ENCODE assay signal across 36 cellular contexts in the genomic region with DNA sequence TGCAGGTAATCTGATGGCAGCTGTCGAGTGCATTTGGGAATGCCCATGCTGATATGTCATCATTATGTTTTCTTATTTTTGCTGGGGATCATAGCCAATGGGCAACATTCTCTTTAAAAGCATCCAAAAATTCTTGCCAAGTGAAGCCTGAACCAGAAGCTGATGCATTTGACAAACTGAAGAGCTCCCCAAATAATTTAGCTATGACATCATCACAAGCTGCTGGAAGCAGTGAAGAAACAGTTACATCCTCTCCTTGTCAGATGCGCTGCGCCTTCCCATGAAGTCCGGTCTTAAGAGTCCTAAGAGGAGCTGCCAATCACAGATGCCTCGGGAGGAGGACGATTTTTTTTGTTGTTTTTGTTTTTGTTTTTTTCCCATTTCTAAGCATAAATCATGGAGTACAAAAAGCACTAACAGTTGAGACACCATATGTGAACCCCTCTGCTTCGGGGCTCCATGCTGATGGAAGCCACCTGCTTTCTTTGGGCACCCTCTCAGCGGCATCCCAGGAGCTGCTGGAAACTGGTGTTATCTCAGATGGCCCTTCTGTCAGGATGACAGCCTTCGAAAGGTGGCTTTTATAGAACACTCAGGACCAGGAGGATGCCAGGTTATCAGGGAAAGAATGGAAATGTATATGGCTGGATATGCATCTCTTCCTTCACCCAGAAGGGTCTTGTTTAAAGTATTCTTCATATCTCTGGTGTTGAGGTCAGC. TPM values are rescaled to one million over a fixed set of nuclear protein-coding genes. Genes with fewer than 3 reads are reported as not detected.
DNase-seq lines count a peak whose midpoint lies in the region; ATAC-seq lines count a peak whose summit lies in the region.
"Had no signal": no experiment of that assay in that cellular context is flagged by ENCODE, and none has a peak within 500 bp of the region (broad histone marks: within the 10 kb centered on the region; RNA-seq: fewer than 3 reads in every experiment).

No MANE protein-coding gene starts in this region.

- no peak overlapping the region for H3K18ac ChIP-seq in mesenchymal stem cell (ENCODE audit: low read depth in 1 of 2, low read length in 2 of 2)

- H4K91ac ChIP-seq in mesenchymal stem cell (ENCODE audit: low read length), result no peak overlapping the region

- no peak overlapping the region for H3K4me3 Mint-ChIP-seq in activated CD4-positive, alpha-beta T cell treated with anti-CD3 and anti-CD28 coated beads, Interleukin-2, amount 10 ng/mL, durations not matched to agents 7 days and 5 days
- H3K4me3 Mint-ChIP-seq: activated CD8-positive, alpha-beta T cell treated with anti-CD3 and anti-CD28 coated beads for 36 hours; activated naive CD4-positive, alpha-beta T cell treated with anti-CD3 and anti-CD28 coated beads for 36 hours; central memory CD8-positive, alpha-beta T cell; nephron; stimulated activated memory B cell treated with anti-CD40 and anti-IgM and Interleukin-4, amounts not matched to agents 10 μg/mL and 1 μg/mL and 100 μg/mL, for 72 hours; type B pancreatic cell had no signal

- no peak overlapping the region for H2AFZ ChIP-seq in mesenchymal stem cell (ENCODE audit: low read depth, low read length)
- H2AFZ ChIP-seq: PC-9 had no signal

- H3K4me2 ChIP-seq in mesenchymal stem cell (ENCODE audit: low read length, poor library complexity, severe bottlenecking), result no peak overlapping the region
- H3K4me2 ChIP-seq: PC-9 had no signal

- no peaks in the 10 kb centered on the region for H3K79me1 ChIP-seq in mesenchymal stem cell (replicated peaks; ENCODE audit: low read length, poor library complexity, severe bottlenecking)

- no peaks in the 10 kb centered on the region for H3K4me1 Mint-ChIP-seq in activated CD4-positive, alpha-beta T cell treated with anti-CD3 and anti-CD28 coated beads, Interleukin-2, amount 10 ng/mL, durations not matched to agents 7 days and 5 days
- H3K4me1 Mint-ChIP-seq: central memory CD8-positive, alpha-beta T cell; nephron; stimulated activated memory B cell treated with anti-CD40 and anti-IgM and Interleukin-4, amounts not matched to agents 10 μg/mL and 1 μg/mL and 100 μg/mL, for 72 hours had no signal

- no peak overlapping the region for H3K4ac ChIP-seq in mesenchymal stem cell (ENCODE audit: low read depth in 1 of 2, low read length in 2 of 2)

- H3K14ac ChIP-seq in mesenchymal stem cell (ENCODE audit: low read length in 2 of 2), result no peak overlapping the region

- H4K8ac ChIP-seq in mesenchymal stem cell (ENCODE audit: low read length), result no peak overlapping the region

- no peak overlapping the region for H3K4me3 ChIP-seq in mesenchymal stem cell (ENCODE audit: insufficient read depth in 1 of 2, low read depth in 1 of 2, low read length in 2 of 2)
- H3K4me3 ChIP-seq: adrenal gland, body of pancreas, lung, PC-9 had no signal

- peaks cover 1% of the 10 kb centered on the region for H3K27me3 Mint-ChIP-seq in activated CD4-positive, alpha-beta T cell treated with anti-CD3 and anti-CD28 coated beads, Interleukin-2, amount 10 ng/mL, durations not matched to agents 7 days and 5 days
- H3K27me3 Mint-ChIP-seq: stimulated activated memory B cell treated with anti-CD40 and anti-IgM and Interleukin-4, amounts not matched to agents 10 μg/mL and 1 μg/mL and 100 μg/mL, for 72 hours had no signal

- H2AK5ac ChIP-seq in mesenchymal stem cell (ENCODE audit: low read length, severe bottlenecking), result no peak overlapping the region

- ATAC-seq in GM21786 (IDR thresholded peaks at IDR 0.05; ENCODE audit: unreplicated experiment), result no peak
- ATAC-seq: activated CD8-positive, alpha-beta T cell treated with anti-CD3 and anti-CD28 coated beads for 36 hours; body of pancreas; Right ventricle myocardium inferior; SK-N-SH treated with all-trans-retinoic acid at 6 μM for 48 hours; stimulated activated memory B cell treated with anti-CD40 and anti-IgM and Interleukin-4, amounts not matched to agents 10 μg/mL and 1 μg/mL and 100 μg/mL, for 72 hours had no signal

- no peaks in the 10 kb centered on the region for H3K27me3 ChIP-seq in mesenchymal stem cell (ENCODE audit: control insufficient read depth in 1 of 2, insufficient read depth in 1 of 2, low read length in 2 of 2)
- H3K27me3 ChIP-seq: adrenal gland, body of pancreas had no signal

- H3K9me3 ChIP-seq in mesenchymal stem cell (ENCODE audit: control insufficient read depth, low read length), result no peaks in the 10 kb centered on the region
- H3K9me3 ChIP-seq: adrenal gland, body of pancreas had no signal

- H2BK12ac ChIP-seq in mesenchymal stem cell (ENCODE audit: low read length in 2 of 2), result no peak overlapping the region

- CTCF ChIA-PET in activated CD4-positive, alpha-beta T cell treated with anti-CD3 and anti-CD28 coated beads, Interleukin-2, amount 10 ng/mL, durations not matched to agents 7 days and 5 days (lab: Charles Lee), result no interaction called here

- POLR2A ChIA-PET in activated CD4-positive, alpha-beta T cell treated with anti-CD3 and anti-CD28 coated beads, Interleukin-2, amount 10 ng/mL, durations not matched to agents 7 days and 5 days (lab: Charles Lee), result no interaction called here

- no peaks in the 10 kb centered on the region for H3K36me3 Mint-ChIP-seq in activated CD4-positive, alpha-beta T cell treated with anti-CD3 and anti-CD28 coated beads, Interleukin-2, amount 10 ng/mL, durations not matched to agents 7 days and 5 days (ENCODE audit: low read depth)
- H3K36me3 Mint-ChIP-seq: stimulated activated memory B cell treated with anti-CD40 and anti-IgM and Interleukin-4, amounts not matched to agents 10 μg/mL and 1 μg/mL and 100 μg/mL, for 72 hours; type B pancreatic cell had no signal

- H3K23ac ChIP-seq in mesenchymal stem cell (ENCODE audit: low read length in 2 of 2), result no peak overlapping the region

- H3K36me3 ChIP-seq in mesenchymal stem cell (ENCODE audit: control insufficient read depth in 1 of 2, insufficient read depth in 2 of 2, low read depth in 1 of 2, low read length in 2 of 2), result no peaks in the 10 kb centered on the region
- H3K36me3 ChIP-seq: adrenal gland had no signal

- DNase-seq in EH (ENCODE audit: low read depth) (peak; percentile 65), M059J (ENCODE audit: low read depth) (peak; percentile 48), fibroblast of gingiva (ENCODE audit: low read depth) (peak; percentile 14), mesenchymal stem cell (peak; percentile 2), SW 1271 (lab: John Stamatoyannopoulos, UW) (no peak), ecto neural progenitor cell (ENCODE audit: low spot score) (no peak)
- no peak for DNase-seq in activated CD4-positive, alpha-beta T cell treated with anti-CD3 and anti-CD28 coated beads, Interleukin-2, amount 10 ng/mL, durations not matched to agents 7 days and 5 days
- DNase-seq: activated CD4-positive, alpha-beta T cell treated with anti-CD3 and anti-CD28 coated beads for 1 hour; activated CD8-positive, alpha-beta memory T cell treated with anti-CD3 and anti-CD28 coated beads, Interleukin-2, amount 50 U/mL, for 48 hours; activated CD8-positive, alpha-beta T cell treated with anti-CD3 and anti-CD28 coated beads for 36 hours; activated naive CD4-positive, alpha-beta T cell treated with anti-CD3 and anti-CD28 coated beads for 36 hours; adrenal gland; body of pancreas; DMS79; GOT3; KBM-7; NCI-H1092 treated with DMSO at 0.1 percent for 48 hours; NCI-H187 treated with DMSO at 0.1 percent for 48 hours; NCI-H2171 treated with DMSO at 0.1 percent for 48 hours; NCI-H524 treated with DMSO at 0.1 percent for 48 hours; NK-92 treated with Interleukin-12 subunit alpha and Interleukin-12 subunit beta, amount 100 ng/mL, for 24 hours; PC-9 had no signal

- no peak overlapping the region for H3K27ac ChIP-seq in mesenchymal stem cell (ENCODE audit: low read length, poor library complexity, severe bottlenecking)
- H3K27ac ChIP-seq: adrenal gland, body of pancreas, C4-2B, PC-9 had no signal

- no peaks in the 10 kb centered on the region for H3K9me3 Mint-ChIP-seq in activated CD4-positive, alpha-beta T cell treated with anti-CD3 and anti-CD28 coated beads, Interleukin-2, amount 10 ng/mL, durations not matched to agents 7 days and 5 days
- H3K9me3 Mint-ChIP-seq: activated CD8-positive, alpha-beta T cell treated with anti-CD3 and anti-CD28 coated beads for 36 hours; activated naive CD4-positive, alpha-beta T cell treated with anti-CD3 and anti-CD28 coated beads for 36 hours; central memory CD8-positive, alpha-beta T cell; nephron; stimulated activated memory B cell treated with anti-CD40 and anti-IgM and Interleukin-4, amounts not matched to agents 10 μg/mL and 1 μg/mL and 100 μg/mL, for 72 hours; type B pancreatic cell had no signal

- no peak overlapping the region for H2BK15ac ChIP-seq in mesenchymal stem cell (ENCODE audit: low read depth, poor library complexity, severe bottlenecking)

- no peak overlapping the region for H3K27ac Mint-ChIP-seq in activated CD4-positive, alpha-beta T cell treated with anti-CD3 and anti-CD28 coated beads, Interleukin-2, amount 10 ng/mL, durations not matched to agents 7 days and 5 days
- H3K27ac Mint-ChIP-seq: activated CD8-positive, alpha-beta T cell treated with anti-CD3 and anti-CD28 coated beads for 36 hours; activated naive CD4-positive, alpha-beta T cell treated with anti-CD3 and anti-CD28 coated beads for 36 hours; nephron; stimulated activated memory B cell treated with anti-CD40 and anti-IgM and Interleukin-4, amounts not matched to agents 10 μg/mL and 1 μg/mL and 100 μg/mL, for 72 hours; type B pancreatic cell had no signal

- H3K9ac ChIP-seq in mesenchymal stem cell (ENCODE audit: low read length), result no peak overlapping the region

- H3K4me1 ChIP-seq in mesenchymal stem cell (ENCODE audit: control insufficient read depth, insufficient read depth, low read depth, low read length), result no peaks in the 10 kb centered on the region
- H3K4me1 ChIP-seq: adrenal gland had no signal

- no peak overlapping the region for H2BK120ac ChIP-seq in mesenchymal stem cell (ENCODE audit: low read depth, low read length)

- 73% methylated on average over 7 of the region's 9 CpGs for WGBS in mesenchymal stem cell

- H2BK5ac ChIP-seq in mesenchymal stem cell (ENCODE audit: low read depth, low read length, poor library complexity, severe bottlenecking), result no peak overlapping the region

RNA-seq across cellular contexts. Expression of gene FOXQ1, which starts 56.1 kb away (rescaled TPM):
- not detected in 2 replicates for total RNA-seq in M059J (2014; rRNA removed; shearing (Covaris generic))
- polyA plus RNA-seq in mesenchymal stem cell (2013, experiment 1 of 2), result 0.21 TPM
- polyA plus RNA-seq in mesenchymal stem cell (2013, experiment 2 of 2), result 0.19 TPM
- not detected for total RNA-seq in activated CD4-positive, alpha-beta T cell treated with anti-CD3 and anti-CD28 coated beads, Interleukin-2, amount 10 ng/mL, durations not matched to agents 7 days and 5 days
- total RNA-seq: activated CD8-positive, alpha-beta T cell treated with anti-CD3 and anti-CD28 coated beads for 36 hours; activated naive CD4-positive, alpha-beta T cell treated with anti-CD3 and anti-CD28 coated beads for 36 hours; endothelial cell of umbilical vein; HT1080; omental fat pad; Right ventricle myocardium inferior; skeletal muscle tissue; T-helper 2 cell treated with Interferon-gamma antibody and Interleukin-4, amounts not matched to agents 100 ng/mL and 5 ng/mL, for 36 hours had no signal
- polyA plus RNA-seq: endothelial cell of umbilical vein had no signal

Comparison
In these comparisons a context has a peak if more than half of its experiments do, and no peak if none do; other contexts are left out.
1. DNase-seq: peak in EH (single experiment), M059J (single experiment), fibroblast of gingiva (single experiment) and mesenchymal stem cell (single experiment); none in SW 1271 (0 of 2), activated CD4-positive, alpha-beta T cell treated with anti-CD3 and anti-CD28 coated beads, Interleukin-2, amount 10 ng/mL, durations not matched to agents 7 days and 5 days (single experiment) and ecto neural progenitor cell (single experiment).